ENCODE assay signal across 16 cellular contexts in the genomic region with DNA sequence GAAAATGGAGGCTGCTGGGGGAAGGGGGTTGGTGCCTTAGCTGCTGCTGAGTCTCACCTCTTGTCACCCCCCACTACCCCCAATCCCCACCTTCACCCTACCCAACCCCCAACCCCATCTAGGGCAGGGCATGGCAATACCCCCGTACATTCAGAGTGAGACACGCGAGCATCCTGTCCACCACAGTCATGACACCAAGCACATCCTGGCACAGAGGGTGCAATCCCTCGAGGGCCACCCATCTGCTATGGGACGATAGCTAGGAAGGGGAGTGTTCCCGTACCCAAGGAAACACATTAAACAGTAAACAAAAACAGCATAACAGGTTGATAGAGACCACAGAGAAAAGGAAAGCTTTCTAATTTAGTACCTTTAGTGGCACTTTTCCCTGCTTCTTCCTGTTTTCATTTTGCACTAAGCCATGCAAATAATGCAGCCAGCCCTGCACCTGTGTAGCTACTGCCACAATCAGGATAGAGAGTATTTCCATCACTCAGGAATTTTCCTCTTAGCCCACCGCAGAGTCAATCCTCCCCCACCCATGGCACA. TPM values are rescaled to one million over a fixed set of nuclear protein-coding genes. Genes with fewer than 3 reads are reported as not detected.
DNase-seq lines count a peak whose midpoint lies in the region; ATAC-seq, FAIRE-seq and TF ChIP-seq lines count a peak whose summit lies in the region.
"Had no signal": no experiment of that assay in that cellular context is flagged by ENCODE, and none has a peak within 500 bp of the region (broad histone marks: within the 10 kb centered on the region; RNA-seq: fewer than 3 reads in every experiment).

No MANE protein-coding gene starts in this region.

- no peaks in the 10 kb centered on the region for H3K9me3 Mint-ChIP-seq in CD4-positive, alpha-beta T cell

- FAIRE-seq in GM18507 (lab: Jason Lieb, UNC): no peak

- no peak overlapping the region for H3K9ac ChIP-seq in mesendoderm (ENCODE audit: low read length)
- H3K9ac ChIP-seq: GM23248 had no signal

- H3K4me3 Mint-ChIP-seq in CD4-positive, alpha-beta T cell: peak overlapping the region; percentile 39

- no peak overlapping the region for H3K56ac ChIP-seq in mesendoderm (ENCODE audit: low read length)

- CTCF ChIA-PET in CD4-positive, alpha-beta T cell (lab: Charles Lee): no interaction called here
- CTCF ChIA-PET in OCI-LY7 (lab: Charles Lee; ENCODE audit: unreplicated experiment): no interaction called here

- no peaks in the 10 kb centered on the region for H3K79me1 ChIP-seq in mesendoderm (ENCODE audit: low read length)

- peaks cover 6% of the 10 kb centered on the region for H3K4me1 Mint-ChIP-seq in CD4-positive, alpha-beta T cell (ENCODE audit: low read depth)

- H4K5ac ChIP-seq in mesendoderm (ENCODE audit: low read length): no peak overlapping the region

- no peaks in the 10 kb centered on the region for H3K79me2 ChIP-seq in OCI-LY7 (ENCODE audit: insufficient read depth, low read depth, low read length)
- no peaks in the 10 kb centered on the region for H3K79me2 ChIP-seq in mesendoderm (ENCODE audit: control insufficient read depth, insufficient read depth, low read length)

- no peak overlapping the region for H2BK120ac ChIP-seq in mesendoderm (ENCODE audit: low read depth, low read length)

- no peak overlapping the region for H2BK5ac ChIP-seq in mesendoderm (ENCODE audit: low read length)

- POLR2A ChIA-PET in CD4-positive, alpha-beta T cell (lab: Charles Lee): interaction anchor here (0.7 kb wide), 1 partner anchor 66 kb away, joined by 3 read pairs; a partner anchor contains a TSS
- POLR2A ChIA-PET in OCI-LY7 (lab: Charles Lee): interaction anchor here (0.5 to 0.7 kb wide), 2 partner anchors 45 to 1163 kb away, joined by 5 to 6 read pairs; no protein-coding TSS in a partner anchor

- no peaks in the 10 kb centered on the region for H3K36me3 ChIP-seq in OCI-LY7 (ENCODE audit: insufficient read depth, low read length)
- H3K36me3 ChIP-seq in mesendoderm (ENCODE audit: control insufficient read depth, insufficient read depth, low read length): no peaks in the 10 kb centered on the region
- H3K36me3 ChIP-seq: cardiac muscle cell, MG63 had no signal

- H3K4me1 ChIP-seq in OCI-LY7 (ENCODE audit: insufficient read depth, low read length, poor library complexity, severe bottlenecking): peaks cover 8% of the 10 kb centered on the region
- H3K4me1 ChIP-seq in mesendoderm (ENCODE audit: control insufficient read depth, low read depth, low read length): no peaks in the 10 kb centered on the region

- no peak overlapping the region for H3K23ac ChIP-seq in mesendoderm (ENCODE audit: low read length)

- no peak for ATAC-seq in CD4-positive, alpha-beta T cell (ENCODE audit: poor library complexity)
- no peak for ATAC-seq in HG03432 (IDR thresholded peaks at IDR 0.05; ENCODE audit: unreplicated experiment)
- ATAC-seq in activated CD4-positive, CD25-positive, alpha-beta regulatory T cell treated with anti-CD3 and anti-CD28 coated beads, Interleukin-2, amount 50 U/mL, for 24 hours: no peak

- 0 out of 2 replicates have a peak overlapping the region, but pooled peaks have one; percentile 9 for H2AFZ ChIP-seq in OCI-LY7 (ENCODE audit: low read length)
- H2AFZ ChIP-seq: GM23248 had no signal

- no TSS peak for BruUV-seq in OCI-LY7 (replicated peaks; lab: Mats Ljungman, UMichigan)

- H3K27ac ChIP-seq in CD4-positive, alpha-beta T cell (ENCODE audit: low read depth, low read length): no peak overlapping the region
- H3K27ac ChIP-seq in OCI-LY7 (ENCODE audit: low read depth, low read length, poor library complexity, severe bottlenecking) (no peak overlapping the region), mesendoderm (ENCODE audit: low read depth, low read length) (no peak overlapping the region)
- H3K27ac ChIP-seq: cardiac muscle cell, GM23248 had no signal

- no peak overlapping the region for H3K4ac ChIP-seq in mesendoderm (ENCODE audit: low read depth, low read length)

- H2AK5ac ChIP-seq in mesendoderm (ENCODE audit: low read length): no peak overlapping the region

- WGBS in mesendoderm (ENCODE audit: extremely low coverage, insufficient coverage, low lambda C conversion rate): no CpG with 5 or more reads among the region's 7 CpGs

- no peak overlapping the region for H3K27ac Mint-ChIP-seq in CD4-positive, alpha-beta T cell

- no peak overlapping the region for H2BK15ac ChIP-seq in mesendoderm (replicated peaks; ENCODE audit: low read depth)

- H3K9me3 ChIP-seq in CD4-positive, alpha-beta T cell (ENCODE audit: control insufficient read depth, low read length): no peaks in the 10 kb centered on the region
- no peaks in the 10 kb centered on the region for H3K9me3 ChIP-seq in OCI-LY7 (ENCODE audit: low read length)
- H3K9me3 ChIP-seq: MG63 had no signal

- no peaks in the 10 kb centered on the region for H3K27me3 Mint-ChIP-seq in CD4-positive, alpha-beta T cell

- H3K18ac ChIP-seq in mesendoderm (ENCODE audit: low read length): no peak overlapping the region

- H4K20me1 ChIP-seq in OCI-LY7 (ENCODE audit: insufficient read depth, low read length): no peaks in the 10 kb centered on the region

- TF ChIP-seq CTCF in CD4-positive, alpha-beta T cell (IDR thresholded peaks at IDR 0.05): no peak
- TF ChIP-seq CTCF in OCI-LY7 (conservative IDR thresholded peaks at IDR 0.05; ENCODE audit: low read length): no peak

- no peaks in the 10 kb centered on the region for H3K9me2 ChIP-seq in OCI-LY7 (ENCODE audit: insufficient read depth, low read length)

- intact Hi-C loops in CD4-positive, alpha-beta T cell (cut with DNase I, micrococcal nuclease): loop anchor here (5.0 to 10.0 kb wide), 7 partner anchors 68 to 1915 kb away; a partner anchor contains a TSS
- intact Hi-C loops in OCI-LY7 (cut with micrococcal nuclease; ENCODE audit: unreplicated experiment): no loop called here

- DNase-seq in CD4-positive, alpha-beta T cell: no peak
- DNase-seq in GM18507 (ENCODE audit: extremely low spot score, insufficient read length, low read depth) (peak; percentile 8), OCI-LY7 (ENCODE audit: low spot score) (peak; percentile 19), mesendoderm (peak; percentile 12), COR-L47 (lab: John Stamatoyannopoulos, UW) (no peak), KG1 (lab: John Stamatoyannopoulos, UW) (no peak)
- DNase-seq: glutamatergic neuron; GM23248; MG63; NCI-H187 treated with DMSO at 0.1 percent for 48 hours; NCI-H446 treated with DMSO at 0.1 percent for 48 hours; stimulated activated CD4-positive, alpha-beta T cell treated with anti-CD3 and anti-CD28 coated beads, Interleukin-2, amount 100 ng/mL, for 24 hours had no signal

- no peaks in the 10 kb centered on the region for H3K27me3 ChIP-seq in CD4-positive, alpha-beta T cell (ENCODE audit: control insufficient read depth, insufficient read depth, low read length)
- no peaks in the 10 kb centered on the region for H3K27me3 ChIP-seq in mesendoderm (ENCODE audit: insufficient read depth, low read length, poor library complexity)
- H3K27me3 ChIP-seq: MG63 had no signal

- H4K8ac ChIP-seq in mesendoderm (ENCODE audit: low read depth, low read length): no peak overlapping the region

- H3K4me2 ChIP-seq in OCI-LY7 (ENCODE audit: low read length) (peak overlapping the region; percentile 21; the same call in 1 of the 2 replicates), mesendoderm (ENCODE audit: low read length) (no peak overlapping the region)

- H3K36me3 Mint-ChIP-seq in CD4-positive, alpha-beta T cell (ENCODE audit: low read depth): no peaks in the 10 kb centered on the region

- H3K4me3 ChIP-seq in OCI-LY7 (ENCODE audit: low read depth, low read length, poor library complexity, severe bottlenecking) (no peak overlapping the region), mesendoderm (ENCODE audit: low read length) (no peak overlapping the region)
- H3K4me3 ChIP-seq: cardiac muscle cell, GM23248, MG63 had no signal

RNA-seq across cellular contexts. Expression of a gene that starts 2.3 kb away (rescaled TPM):
- total RNA-seq in CD4-positive, alpha-beta T cell: under 1 TPM; 0.22 to 0.49 TPM
- total RNA-seq in OCI-LY7 (2014; rRNA removed; shearing (Covaris generic)): not detected in 2 replicates
- total RNA-seq in OCI-LY7 (2022): not detected in 2 replicates
- 1.3 TPM for polyA plus RNA-seq in mesendoderm (2013, experiment 1 of 2)
- 1.3 TPM for polyA plus RNA-seq in mesendoderm (2013, experiment 2 of 2)
- total RNA-seq: cardiac muscle cell, GM23248, liver had no signal
- polyA plus RNA-seq: liver had no signal

Comparison
In these comparisons a context has a peak if more than half of its experiments do, and no peak if none do; other contexts are left out.
1. DNase-seq: peak in GM18507 (single experiment), OCI-LY7 (single experiment) and mesendoderm (single experiment); none in CD4-positive, alpha-beta T cell (0 of 10), COR-L47 (single experiment) and KG1 (single experiment).